19 cellular contexts compared by ENCODE assay signal in genomic region chr13:32033744-32034143, GRCh38. TPM values are rescaled to one million over a fixed set of nuclear protein-coding genes. Genes with fewer than 3 reads are reported as not detected.
DNase-seq lines count a peak whose midpoint lies in the region; ATAC-seq and TF ChIP-seq lines count a peak whose summit lies in the region.
"Had no signal": no experiment of that assay in that cellular context is flagged by ENCODE, and none has a peak within 500 bp of the region (broad histone marks: within the 10 kb centered on the region; RNA-seq: fewer than 3 reads in every experiment).

No MANE protein-coding gene starts in this region.

- no peak for TF ChIP-seq POLR2A in breast epithelium (IDR thresholded peaks at IDR 0.05)

- H3K9me3 ChIP-seq in CD4-positive, alpha-beta memory T cell (ENCODE audit: control insufficient read depth in 1 of 2, low read length in 2 of 2) = no peaks in the 10 kb centered on the region
- H3K9me3 ChIP-seq in breast epithelium = no peaks in the 10 kb centered on the region
- H3K9me3 ChIP-seq: gastrocnemius medialis, pancreas had no signal

- H3K27ac ChIP-seq in CD4-positive, alpha-beta memory T cell (ENCODE audit: low read depth, low read length) = no peak overlapping the region
- peak overlapping the region; percentile 38 for H3K27ac ChIP-seq in epithelial cell of prostate
- H3K27ac ChIP-seq in breast epithelium = no peak overlapping the region

- H3K36me3 Mint-ChIP-seq in CD4-positive, alpha-beta memory T cell = peaks cover 0 to 6% of the 10 kb centered on the region in 2 donors
- H3K36me3 Mint-ChIP-seq: CD8-positive, alpha-beta memory T cell had no signal

- intact Hi-C loops in CD4-positive, alpha-beta memory T cell (cut with micrococcal nuclease) = loop anchor here (10.0 kb wide), 1 partner anchor 111 kb away; no protein-coding TSS in a partner anchor
- intact Hi-C loops in breast epithelium (cut with DNase I; ENCODE audit: low total_unique reads) = no loop called here

- no peaks in the 10 kb centered on the region for H3K36me3 ChIP-seq in CD4-positive, alpha-beta memory T cell (ENCODE audit: insufficient read depth, low read length)
- no peaks in the 10 kb centered on the region for H3K36me3 ChIP-seq in breast epithelium
- H3K36me3 ChIP-seq: gastrocnemius medialis, pancreas had no signal

- H3K4me3 ChIP-seq in AG10803 (ENCODE audit: low read length) (no peak overlapping the region), breast epithelium (no peak overlapping the region)
- no peak overlapping the region for H3K4me3 ChIP-seq in CD4-positive, alpha-beta memory T cell (ENCODE audit: low read length in 2 of 2)
- H3K4me3 ChIP-seq: gastrocnemius medialis, pancreas, smooth muscle cell had no signal

- H3K27me3 ChIP-seq in CD4-positive, alpha-beta memory T cell (ENCODE audit: insufficient read depth, low read length) = no peaks in the 10 kb centered on the region
- no peaks in the 10 kb centered on the region for H3K27me3 ChIP-seq in breast epithelium
- H3K27me3 ChIP-seq: gastrocnemius medialis, pancreas had no signal

- peaks cover 14 to 65% (median 46%) of the 10 kb centered on the region in 4 donors for H3K4me1 Mint-ChIP-seq in CD4-positive, alpha-beta memory T cell

- peaks cover 1 to 2% of the 10 kb centered on the region in 2 donors for H3K27me3 Mint-ChIP-seq in CD4-positive, alpha-beta memory T cell

- H3K4me3 Mint-ChIP-seq in CD4-positive, alpha-beta memory T cell = peak overlapping the region in 6 of 8 donors; percentile 0 to 90 (median 31)
- H3K4me3 Mint-ChIP-seq: stimulated activated naive CD8-positive, alpha-beta T cell treated with anti-CD3 and anti-CD28 coated beads, Interleukin-15, amount 100 ng/mL, for 72 hours had no signal

- H3K9me3 Mint-ChIP-seq in CD4-positive, alpha-beta memory T cell = no peaks in the 10 kb centered on the region
- H3K9me3 Mint-ChIP-seq: CD8-positive, alpha-beta memory T cell; stimulated activated naive CD8-positive, alpha-beta T cell treated with anti-CD3 and anti-CD28 coated beads, Interleukin-15, amount 100 ng/mL, for 72 hours had no signal

- POLR2A ChIA-PET in CD4-positive, alpha-beta memory T cell (lab: Charles Lee; ENCODE audit: partially characterized antibody) = no interaction called here

- H3K27ac Mint-ChIP-seq in CD4-positive, alpha-beta memory T cell = peak overlapping the region in 2 of 7 donors; percentile 0 to 6
- H3K27ac Mint-ChIP-seq: CD8-positive, alpha-beta memory T cell had no signal

- H3K4me1 ChIP-seq in CD4-positive, alpha-beta memory T cell (ENCODE audit: insufficient read depth, low read length) = peaks cover 27% of the 10 kb centered on the region
- H3K4me1 ChIP-seq in breast epithelium = no peaks in the 10 kb centered on the region

- CTCF ChIA-PET in CD4-positive, alpha-beta memory T cell (lab: Charles Lee; ENCODE audit: partially characterized antibody) = interaction anchor here (1.0 to 2.3 kb wide), 3 partner anchors 11 to 124 kb away, joined by 3 to 7 read pairs (median 4); no protein-coding TSS in a partner anchor

- peak; percentile 13 for DNase-seq in AG10803 (ENCODE audit: low read depth)
- DNase-seq in CD4-positive, alpha-beta memory T cell = no peak
- DNase-seq in NCI-H69 (lab: John Stamatoyannopoulos, UW) = peak; percentile 91
- peak; percentile 39 for DNase-seq in epithelial cell of prostate (ENCODE audit: low read depth, low spot score)
- DNase-seq in hippocampal formation (lab: John Stamatoyannopoulos, UW) = no peak
- no peak for DNase-seq in breast epithelium (ENCODE audit: low spot score in 2 of 2)
- DNase-seq in LoVo (ENCODE audit: low spot score) = no peak
- DNase-seq: activated T-cell treated with anti-CD3 and anti-CD28 coated beads, Interleukin-2, amount 50 U/mL, for 48 hours; CD8-positive, alpha-beta memory T cell; effector CD8-positive, alpha-beta T cell; gastrocnemius medialis; HCEC 1CT; mesendoderm; NCI-H2227 treated with DMSO at 0.1 percent for 48 hours; pancreas; stimulated activated naive CD8-positive, alpha-beta T cell treated with anti-CD3 and anti-CD28 coated beads, Interleukin-15, amount 100 ng/mL, for 72 hours had no signal

- TF ChIP-seq CTCF in AG10803 (conservative IDR thresholded peaks at IDR 0.05; ENCODE audit: low read length) = no peak
- no peak for TF ChIP-seq CTCF in breast epithelium (IDR thresholded peaks at IDR 0.05)

- ATAC-seq in HG02623 (IDR thresholded peaks at IDR 0.05; ENCODE audit: unreplicated experiment) = no peak
- ATAC-seq: activated CD4-positive, CD25-positive, alpha-beta regulatory T cell treated with anti-CD3 and anti-CD28 coated beads, Interleukin-2, amount 50 U/mL, for 24 hours; gastrocnemius medialis; pancreas; stimulated activated naive CD8-positive, alpha-beta T cell treated with anti-CD3 and anti-CD28 coated beads, Interleukin-15, amount 100 ng/mL, for 72 hours had no signal

RNA-seq across cellular contexts. Expression of gene FRY, which starts 2.2 kb away (rescaled TPM):
- 10 to 100 TPM; 15.8 to 19.2 TPM for total RNA-seq in CD4-positive, alpha-beta memory T cell
- 1 to 10 TPM; 2.3 to 7.7 TPM for polyA plus RNA-seq in CD4-positive, alpha-beta memory T cell
- total RNA-seq in breast epithelium = 10 to 100 TPM; 41.0 to 52.8 (median 46.4) TPM

Comparison
In these comparisons a context has a peak if more than half of its experiments do, and no peak if none do; other contexts are left out.
1. DNase-seq: peak in AG10803 (single experiment), NCI-H69 (single experiment) and epithelial cell of prostate (single experiment); none in CD4-positive, alpha-beta memory T cell (0 of 5), hippocampal formation (0 of 2), breast epithelium (0 of 2) and LoVo (single experiment).